Comparison of ENCODE assay signal across 8 cellular contexts in genomic region chr11:85663781-85664560, GRCh38. TPM values are rescaled to one million over a fixed set of nuclear protein-coding genes. Genes with fewer than 3 reads are reported as not detected.
DNase-seq lines count a peak whose midpoint lies in the region; ATAC-seq and TF ChIP-seq lines count a peak whose summit lies in the region.

No MANE protein-coding gene starts in this region.

- peak overlapping the region; percentile 87 for H2AFZ ChIP-seq in neuronal stem cell (ENCODE audit: low read length)

- H3F3A ChIP-seq in DOHH2 (ENCODE audit: control insufficient read depth, insufficient read depth): peaks cover 3% of the 10 kb centered on the region; the same call in 1 of the 2 replicates

- no CpG with 5 or more reads among the region's 70 CpGs for WGBS in neuronal stem cell (ENCODE audit: extremely low coverage in 2 of 2, insufficient read length in 2 of 2, insufficient replicate concordance in 1 of 2), 2 donors
- WGBS in suprapubic skin: under 1% methylated on average over 29 of the region's 70 CpGs

- peaks cover 63% of the 10 kb centered on the region for H3K79me2 ChIP-seq in DOHH2 (ENCODE audit: control insufficient read depth, low read length)

- H4K91ac ChIP-seq in neuronal stem cell (ENCODE audit: low read depth, low read length, poor library complexity): no peak overlapping the region

- peak overlapping the region; percentile 91 for H2AK5ac ChIP-seq in neuronal stem cell (ENCODE audit: low read depth, low read length)

- H3K4me1 ChIP-seq in DOHH2 (ENCODE audit: control insufficient read depth, low read length) (peaks cover 39% of the 10 kb centered on the region), neuronal stem cell (ENCODE audit: control insufficient read depth in 2 of 2, insufficient read depth in 1 of 2, low read depth in 1 of 2, low read length in 2 of 2) (peaks cover 0 to 10% of the 10 kb centered on the region in 2 donors), suprapubic skin (peaks cover 48% of the 10 kb centered on the region)

- no peaks in the 10 kb centered on the region for H3K9me2 ChIP-seq in DOHH2 (replicated peaks; ENCODE audit: control insufficient read depth, low read length)

- TF ChIP-seq POLR2A in suprapubic skin (IDR thresholded peaks at IDR 0.05): peak in 1 of 2 donors; percentile 12

- TF ChIP-seq CTCF in DOHH2 (IDR thresholded peaks at IDR 0.05; ENCODE audit: low read depth, low read length, poor library complexity, severe bottlenecking) (no peak), suprapubic skin (IDR thresholded peaks at IDR 0.05) (peak; percentile 28 to 76)

- H3K36me3 ChIP-seq in DOHH2 (ENCODE audit: control insufficient read depth, low read length) (peaks cover 58% of the 10 kb centered on the region), neuronal stem cell (replicated peaks in 1 of 2; ENCODE audit: control insufficient read depth in 2 of 2, insufficient read depth in 2 of 2, low read length in 2 of 2) (peaks cover 3 to 48% of the 10 kb centered on the region in 2 donors), suprapubic skin (no peaks in the 10 kb centered on the region)

- H4K8ac ChIP-seq in neuronal stem cell (ENCODE audit: low read depth, low read length): no peak overlapping the region

- H2BK5ac ChIP-seq in neuronal stem cell (ENCODE audit: low read length): peak overlapping the region; percentile 96

- no peaks in the 10 kb centered on the region for H3K79me1 ChIP-seq in neuronal stem cell (ENCODE audit: low read depth, low read length)

- H3K27ac ChIP-seq in DOHH2 (ENCODE audit: low read depth, low read length): peak overlapping the region; percentile 86
- peak overlapping the region; percentile 92 for H3K27ac ChIP-seq in neuronal stem cell (replicated peaks; ENCODE audit: low read length)
- H3K27ac ChIP-seq in suprapubic skin: peak overlapping the region; percentile 96

- peak overlapping the region; percentile 98 for H3K18ac ChIP-seq in neuronal stem cell (ENCODE audit: low read length)

- no peaks in the 10 kb centered on the region for H3K27me3 ChIP-seq in DOHH2 (ENCODE audit: control insufficient read depth, low read length)
- no peaks in the 10 kb centered on the region for H3K27me3 ChIP-seq in neuronal stem cell (ENCODE audit: control insufficient read depth in 3 of 3, insufficient read depth in 3 of 3, low read depth in 1 of 3, low read length in 3 of 3)
- no peaks in the 10 kb centered on the region for H3K27me3 ChIP-seq in suprapubic skin

- H2BK12ac ChIP-seq in neuronal stem cell (ENCODE audit: low read length): peak overlapping the region; percentile 22

- ATAC-seq in GM21528 (IDR thresholded peaks at IDR 0.05; ENCODE audit: low FRiP score, unreplicated experiment): peak; percentile 75

- peak overlapping the region; percentile 96 for H3K14ac ChIP-seq in neuronal stem cell (ENCODE audit: low read length)

- DNase-seq in HuH-7 (ENCODE audit: low spot score): peak; percentile 46
- peak; percentile 68 for DNase-seq in RKO (ENCODE audit: low spot score)
- peak; percentile 96 for DNase-seq in activated effector memory CD4-positive, alpha-beta T cell treated with anti-CD3 and anti-CD28 coated beads, Interleukin-2, amount 50 U/mL, for 16 hours
- peak; percentile 53 for DNase-seq in foreskin melanocyte
- DNase-seq in neuronal stem cell (ENCODE audit: low spot score): peak; percentile 69
- peak; percentile 88 to 92 for DNase-seq in suprapubic skin (ENCODE audit: low spot score in 2 of 2)

- peak overlapping the region; percentile 64 for H2BK15ac ChIP-seq in neuronal stem cell (ENCODE audit: low read length)

- H3K4me3 ChIP-seq in DOHH2 (ENCODE audit: low read length): peak overlapping the region; percentile 82
- peak overlapping the region; percentile 84 to 97 for H3K4me3 ChIP-seq in neuronal stem cell (ENCODE audit: low read length in 2 of 2)
- H3K4me3 ChIP-seq in suprapubic skin: peak overlapping the region; percentile 77

- H3K4ac ChIP-seq in neuronal stem cell (ENCODE audit: low read length): no peak overlapping the region

- H3K23ac ChIP-seq in neuronal stem cell (ENCODE audit: low read depth, low read length, poor library complexity): peak overlapping the region; percentile 97

- peaks cover 34% of the 10 kb centered on the region for H4K20me1 ChIP-seq in DOHH2 (ENCODE audit: control insufficient read depth, insufficient read depth, low read depth, low read length)

- peak overlapping the region; percentile 98 for H3K9ac ChIP-seq in neuronal stem cell (ENCODE audit: low read depth, low read length, poor library complexity)

- no peak overlapping the region for H2BK120ac ChIP-seq in neuronal stem cell (ENCODE audit: low read depth, low read length)

- TF ChIP-seq EP300 in suprapubic skin (IDR thresholded peaks at IDR 0.05): no peak

- H3K9me3 ChIP-seq in DOHH2 (ENCODE audit: control insufficient read depth, insufficient read depth, low read length) (no peaks in the 10 kb centered on the region), neuronal stem cell (replicated peaks in 1 of 2; ENCODE audit: control insufficient read depth in 2 of 2, insufficient read depth in 1 of 2, low read depth in 1 of 2, low read length in 2 of 2) (no peaks in the 10 kb centered on the region), suprapubic skin (no peaks in the 10 kb centered on the region)

- H3K4me2 ChIP-seq in DOHH2 (ENCODE audit: low read length): peak overlapping the region; percentile 80
- peak overlapping the region; percentile 53 for H3K4me2 ChIP-seq in neuronal stem cell (ENCODE audit: insufficient read depth, low read length, poor library complexity, severe bottlenecking)

RNA-seq across cellular contexts. Expression of gene CREBZF, which starts 1.0 kb away (rescaled TPM):
- 42.1 TPM for polyA plus RNA-seq in neuronal stem cell (2013, experiment 1 of 2)
- polyA plus RNA-seq in neuronal stem cell (2013, experiment 2 of 2): 42.6 TPM
- total RNA-seq in suprapubic skin: 10 to 100 TPM; 26.1 to 87.1 (median 32.8) TPM

RNA-seq across cellular contexts. Expression of gene TMEM126A, which starts 16.2 kb away (rescaled TPM):
- polyA plus RNA-seq in neuronal stem cell (2013, experiment 1 of 2): 49.6 TPM
- 51.7 TPM for polyA plus RNA-seq in neuronal stem cell (2013, experiment 2 of 2)
- total RNA-seq in suprapubic skin: 10 to 100 TPM; 13.9 to 19.4 (median 15.9) TPM

RNA-seq across cellular contexts. Expression of gene CCDC89, which starts 22.0 kb away (rescaled TPM):
- polyA plus RNA-seq in neuronal stem cell (2013, experiment 1 of 2): 0.04 TPM
- polyA plus RNA-seq in neuronal stem cell (2013, experiment 2 of 2): 0.03 TPM
- 1 to 10 TPM in 1 of 4 donors, under 1 TPM in 2, not detected in 1; 0.72 to 1.8 (median 0.94) TPM for total RNA-seq in suprapubic skin

RNA-seq across cellular contexts. Expression of gene TMEM126B, which starts 35.6 kb away (rescaled TPM):
- polyA plus RNA-seq in neuronal stem cell (2013, experiment 1 of 2): 49.9 TPM
- 52.2 TPM for polyA plus RNA-seq in neuronal stem cell (2013, experiment 2 of 2)
- 10 to 100 TPM; 32.4 to 38.4 (median 34.8) TPM for total RNA-seq in suprapubic skin

RNA-seq across cellular contexts. Expression of gene DLG2, which starts 36.8 kb away (rescaled TPM):
- 1.2 TPM for polyA plus RNA-seq in neuronal stem cell (2013, experiment 1 of 2)
- 1.6 TPM for polyA plus RNA-seq in neuronal stem cell (2013, experiment 2 of 2)
- total RNA-seq in suprapubic skin: 10 to 100 TPM; 37.9 to 71.5 (median 44.9) TPM

Comparison
In these comparisons a context has a peak if more than half of its experiments do, and no peak if none do; other contexts are left out.
1. Peak in every context shown above with its lines: DNase-seq, ATAC-seq, H3K4me3 ChIP-seq and H3K27ac ChIP-seq.
2. DNase-seq: peak in every context shown above with its lines; median percentile 96 in activated effector memory CD4-positive, alpha-beta T cell treated with anti-CD3 and anti-CD28 coated beads, Interleukin-2, amount 50 U/mL, for 16 hours; 90 in suprapubic skin; 69 in neuronal stem cell; 68 in RKO; 53 in foreskin melanocyte; 46 in HuH-7.